1 cellular context compared by ENCODE assay signal in the genomic region with DNA sequence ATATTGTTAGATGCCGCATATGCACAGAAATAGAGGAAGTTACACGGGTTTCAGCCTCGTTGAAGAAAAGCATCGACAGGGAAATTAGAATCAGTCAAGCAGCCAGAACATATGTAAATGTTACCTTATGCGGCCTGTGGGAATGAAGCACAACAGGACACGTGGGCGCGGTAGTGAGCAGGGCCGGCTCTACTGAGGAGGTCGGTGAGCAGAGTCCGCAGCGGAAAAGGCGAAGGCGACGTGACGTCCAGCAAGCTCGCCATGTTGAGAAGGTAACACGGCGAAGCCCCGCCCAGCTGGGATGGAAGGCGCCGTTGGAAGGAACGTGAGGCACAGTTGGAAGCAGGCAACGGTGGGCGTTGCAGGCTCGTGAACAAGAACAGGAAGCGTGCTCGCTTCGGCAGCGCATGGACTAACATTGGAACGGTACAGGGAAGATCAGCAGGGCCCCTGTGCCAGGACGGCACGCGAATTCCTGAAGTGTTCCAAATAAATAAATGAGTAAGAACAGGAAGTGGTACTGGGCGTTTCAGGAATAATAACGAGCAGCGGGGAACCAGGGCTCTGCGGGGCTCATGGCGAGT.
TF ChIP-seq lines count a peak whose summit lies in the region.

No MANE protein-coding gene starts in this region.

TF ChIP-seq in K562, 482 proteins besides CTCF, POLR2A, EP300 and RAD21 (continued from another document and continues in another):
- TF ChIP-seq CLOCK (CRISPR knock-in tag; IDR thresholded peaks at IDR 0.05; ENCODE audit: borderline replicate concordance) (no peak), TARDBP (IDR thresholded peaks at IDR 0.05) (no peak), ASH1L (IDR thresholded peaks at IDR 0.05; ENCODE audit: borderline replicate concordance, low read depth, partially characterized antibody) (peak; percentile 40), BRD9 (IDR thresholded peaks at IDR 0.05; ENCODE audit: low read depth, partially characterized antibody) (peak; percentile 72), FIP1L1 (IDR thresholded peaks at IDR 0.05; ENCODE audit: low read depth, low read length, poor library complexity, severe bottlenecking) (no peak), TAF9B (IDR thresholded peaks at IDR 0.05; ENCODE audit: partially characterized antibody) (peak; percentile 77), HDAC1 (IDR thresholded peaks at IDR 0.05) (peak in 1 of 2 experiments; percentile 33; a peak in 1 of 4 replicates), EP400 (IDR thresholded peaks at IDR 0.05) (peak; percentile 93), KLF6 (CRISPR knock-in tag; IDR thresholded peaks at IDR 0.05; ENCODE audit: borderline replicate concordance) (no peak), ZBTB8A (IDR thresholded peaks at IDR 0.05; ENCODE audit: partially characterized antibody) (no peak), PRMT5 (CRISPR knock-in tag; IDR thresholded peaks at IDR 0.05) (no peak), NR2C1 (IDR thresholded peaks at IDR 0.05) (0 out of 2 replicates have a peak, but pooled peaks have one; percentile 25), NR2C1 (tag; IDR thresholded peaks at IDR 0.05) (peak; percentile 37), GTF2E2 (tag; IDR thresholded peaks at IDR 0.05) (no peak), NUFIP1 (IDR thresholded peaks at IDR 0.05; ENCODE audit: partially characterized antibody) (no peak), ZEB2 (IDR thresholded peaks at IDR 0.05) (no peak), POLR2AphosphoS5 (IDR thresholded peaks at IDR 0.05; ENCODE audit: control insufficient read depth, insufficient read depth, low read depth, low read length) (peak; percentile 66), ZNF551 (CRISPR knock-in tag; IDR thresholded peaks at IDR 0.05) (no peak), CBFA2T2 (conservative IDR thresholded peaks at IDR 0.05) (no peak), TEAD4 (IDR thresholded peaks at IDR 0.05; ENCODE audit: low read length) (peak; percentile 10; the same call in 1 of the 2 replicates), TEAD4 (CRISPR knock-in tag; IDR thresholded peaks at IDR 0.05; ENCODE audit: borderline replicate concordance) (no peak), ZNF140 (CRISPR knock-in tag; IDR thresholded peaks at IDR 0.05) (no peak), ZNF124 (CRISPR knock-in tag; IDR thresholded peaks at IDR 0.05) (no peak), TCF3 (CRISPR knock-in tag; IDR thresholded peaks at IDR 0.05) (no peak), MNT (conservative IDR thresholded peaks at IDR 0.05) (peak; percentile 83 to 86), NCOA2 (IDR thresholded peaks at IDR 0.05; ENCODE audit: partially characterized antibody in 2 of 2) (no peak), RUNX1 (IDR thresholded peaks at IDR 0.05; ENCODE audit: low read depth) (no peak), OTX1 (CRISPR knock-in tag; IDR thresholded peaks at IDR 0.05) (no peak), SRSF1 (IDR thresholded peaks at IDR 0.05; ENCODE audit: low read depth, low read length) (no peak), TAF15 (IDR thresholded peaks at IDR 0.05; ENCODE audit: low read depth, low read length) (no peak), KDM1A (IDR thresholded peaks at IDR 0.05) (no peak), HLTF (IDR thresholded peaks at IDR 0.05) (no peak), TCF7L2 (IDR thresholded peaks at IDR 0.05; ENCODE audit: low read depth, low read length) (no peak), ZNF780A (CRISPR knock-in tag; IDR thresholded peaks at IDR 0.05) (no peak), CREB1 (IDR thresholded peaks at IDR 0.05) (peak; percentile 77), CREB1 (CRISPR knock-in tag; IDR thresholded peaks at IDR 0.05) (peak; percentile 71), TEAD1 (CRISPR knock-in tag; IDR thresholded peaks at IDR 0.05) (peak in 1 of 2 experiments; percentile 62; a peak in 1 of 4 replicates), HMG20B (CRISPR knock-in tag; IDR thresholded peaks at IDR 0.05) (no peak), POLR2B (IDR thresholded peaks at IDR 0.05; ENCODE audit: low read depth, partially characterized antibody) (peak; percentile 87), IFI16 (CRISPR knock-in tag; IDR thresholded peaks at IDR 0.05) (no peak), MEIS2 (IDR thresholded peaks at IDR 0.05; ENCODE audit: partially characterized antibody) (peak; percentile 3), PHF20 (IDR thresholded peaks at IDR 0.05; ENCODE audit: partially characterized antibody) (no peak), NR2F6 (CRISPR knock-in tag; IDR thresholded peaks at IDR 0.05) (no peak), HNRNPL (IDR thresholded peaks at IDR 0.05; ENCODE audit: low read depth, low read length) (no peak), CSDE1 (IDR thresholded peaks at IDR 0.05) (peak in 1 of 2 experiments; percentile 41; a peak in 1 of 4 replicates), ARHGAP35 (IDR thresholded peaks at IDR 0.05; ENCODE audit: partially characterized antibody) (no peak), C11orf30 (IDR thresholded peaks at IDR 0.05; ENCODE audit: low read depth) (no peak), HDAC3 (IDR thresholded peaks at IDR 0.05; ENCODE audit: borderline replicate concordance, partially characterized antibody) (no peak), JUNB (CRISPR knock-in tag; conservative IDR thresholded peaks at IDR 0.05) (no peak)
- TF ChIP-seq, protein P1, sequence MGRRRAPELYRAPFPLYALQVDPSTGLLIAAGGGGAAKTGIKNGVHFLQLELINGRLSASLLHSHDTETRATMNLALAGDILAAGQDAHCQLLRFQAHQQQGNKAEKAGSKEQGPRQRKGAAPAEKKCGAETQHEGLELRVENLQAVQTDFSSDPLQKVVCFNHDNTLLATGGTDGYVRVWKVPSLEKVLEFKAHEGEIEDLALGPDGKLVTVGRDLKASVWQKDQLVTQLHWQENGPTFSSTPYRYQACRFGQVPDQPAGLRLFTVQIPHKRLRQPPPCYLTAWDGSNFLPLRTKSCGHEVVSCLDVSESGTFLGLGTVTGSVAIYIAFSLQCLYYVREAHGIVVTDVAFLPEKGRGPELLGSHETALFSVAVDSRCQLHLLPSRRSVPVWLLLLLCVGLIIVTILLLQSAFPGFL (CRISPR knock-in tag; IDR thresholded peaks at IDR 0.05), result no peak
- TF ChIP-seq, protein P2, sequence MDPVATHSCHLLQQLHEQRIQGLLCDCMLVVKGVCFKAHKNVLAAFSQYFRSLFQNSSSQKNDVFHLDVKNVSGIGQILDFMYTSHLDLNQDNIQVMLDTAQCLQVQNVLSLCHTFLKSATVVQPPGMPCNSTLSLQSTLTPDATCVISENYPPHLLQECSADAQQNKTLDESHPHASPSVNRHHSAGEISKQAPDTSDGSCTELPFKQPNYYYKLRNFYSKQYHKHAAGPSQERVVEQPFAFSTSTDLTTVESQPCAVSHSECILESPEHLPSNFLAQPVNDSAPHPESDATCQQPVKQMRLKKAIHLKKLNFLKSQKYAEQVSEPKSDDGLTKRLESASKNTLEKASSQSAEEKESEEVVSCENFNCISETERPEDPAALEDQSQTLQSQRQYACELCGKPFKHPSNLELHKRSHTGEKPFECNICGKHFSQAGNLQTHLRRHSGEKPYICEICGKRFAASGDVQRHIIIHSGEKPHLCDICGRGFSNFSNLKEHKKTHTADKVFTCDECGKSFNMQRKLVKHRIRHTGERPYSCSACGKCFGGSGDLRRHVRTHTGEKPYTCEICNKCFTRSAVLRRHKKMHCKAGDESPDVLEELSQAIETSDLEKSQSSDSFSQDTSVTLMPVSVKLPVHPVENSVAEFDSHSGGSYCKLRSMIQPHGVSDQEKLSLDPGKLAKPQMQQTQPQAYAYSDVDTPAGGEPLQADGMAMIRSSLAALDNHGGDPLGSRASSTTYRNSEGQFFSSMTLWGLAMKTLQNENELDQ (CRISPR knock-in tag; IDR thresholded peaks at IDR 0.05; ENCODE audit: borderline replicate concordance), result peak; percentile 49; the same call in 1 of the 2 replicates
- TF ChIP-seq, protein P3, sequence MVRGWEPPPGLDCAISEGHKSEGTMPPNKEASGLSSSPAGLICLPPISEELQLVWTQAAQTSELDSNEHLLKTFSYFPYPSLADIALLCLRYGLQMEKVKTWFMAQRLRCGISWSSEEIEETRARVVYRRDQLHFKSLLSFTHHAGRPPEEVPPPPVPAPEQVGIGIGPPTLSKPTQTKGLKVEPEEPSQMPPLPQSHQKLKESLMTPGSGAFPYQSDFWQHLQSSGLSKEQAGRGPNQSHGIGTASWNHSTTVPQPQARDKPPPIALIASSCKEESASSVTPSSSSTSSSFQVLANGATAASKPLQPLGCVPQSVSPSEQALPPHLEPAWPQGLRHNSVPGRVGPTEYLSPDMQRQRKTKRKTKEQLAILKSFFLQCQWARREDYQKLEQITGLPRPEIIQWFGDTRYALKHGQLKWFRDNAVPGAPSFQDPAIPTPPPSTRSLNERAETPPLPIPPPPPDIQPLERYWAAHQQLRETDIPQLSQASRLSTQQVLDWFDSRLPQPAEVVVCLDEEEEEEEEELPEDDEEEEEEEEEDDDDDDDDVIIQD (CRISPR knock-in tag; IDR thresholded peaks at IDR 0.05), result no peak
- TF ChIP-seq, protein P4, sequence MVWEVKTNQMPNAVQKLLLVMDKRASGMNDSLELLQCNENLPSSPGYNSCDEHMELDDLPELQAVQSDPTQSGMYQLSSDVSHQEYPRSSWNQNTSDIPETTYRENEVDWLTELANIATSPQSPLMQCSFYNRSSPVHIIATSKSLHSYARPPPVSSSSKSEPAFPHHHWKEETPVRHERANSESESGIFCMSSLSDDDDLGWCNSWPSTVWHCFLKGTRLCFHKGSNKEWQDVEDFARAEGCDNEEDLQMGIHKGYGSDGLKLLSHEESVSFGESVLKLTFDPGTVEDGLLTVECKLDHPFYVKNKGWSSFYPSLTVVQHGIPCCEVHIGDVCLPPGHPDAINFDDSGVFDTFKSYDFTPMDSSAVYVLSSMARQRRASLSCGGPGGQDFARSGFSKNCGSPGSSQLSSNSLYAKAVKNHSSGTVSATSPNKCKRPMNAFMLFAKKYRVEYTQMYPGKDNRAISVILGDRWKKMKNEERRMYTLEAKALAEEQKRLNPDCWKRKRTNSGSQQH (CRISPR knock-in tag; IDR thresholded peaks at IDR 0.05), result no peak
- TF ChIP-seq, protein P5, sequence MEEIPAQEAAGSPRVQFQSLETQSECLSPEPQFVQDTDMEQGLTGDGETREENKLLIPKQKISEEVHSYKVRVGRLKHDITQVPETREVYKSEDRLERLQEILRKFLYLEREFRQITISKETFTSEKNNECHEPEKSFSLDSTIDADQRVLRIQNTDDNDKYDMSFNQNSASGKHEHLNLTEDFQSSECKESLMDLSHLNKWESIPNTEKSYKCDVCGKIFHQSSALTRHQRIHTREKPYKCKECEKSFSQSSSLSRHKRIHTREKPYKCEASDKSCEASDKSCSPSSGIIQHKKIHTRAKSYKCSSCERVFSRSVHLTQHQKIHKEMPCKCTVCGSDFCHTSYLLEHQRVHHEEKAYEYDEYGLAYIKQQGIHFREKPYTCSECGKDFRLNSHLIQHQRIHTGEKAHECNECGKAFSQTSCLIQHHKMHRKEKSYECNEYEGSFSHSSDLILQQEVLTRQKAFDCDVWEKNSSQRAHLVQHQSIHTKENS (CRISPR knock-in tag; IDR thresholded peaks at IDR 0.05), result no peak
- TF ChIP-seq, protein P6, sequence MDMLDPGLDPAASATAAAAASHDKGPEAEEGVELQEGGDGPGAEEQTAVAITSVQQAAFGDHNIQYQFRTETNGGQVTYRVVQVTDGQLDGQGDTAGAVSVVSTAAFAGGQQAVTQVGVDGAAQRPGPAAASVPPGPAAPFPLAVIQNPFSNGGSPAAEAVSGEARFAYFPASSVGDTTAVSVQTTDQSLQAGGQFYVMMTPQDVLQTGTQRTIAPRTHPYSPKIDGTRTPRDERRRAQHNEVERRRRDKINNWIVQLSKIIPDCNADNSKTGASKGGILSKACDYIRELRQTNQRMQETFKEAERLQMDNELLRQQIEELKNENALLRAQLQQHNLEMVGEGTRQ (CRISPR knock-in tag; IDR thresholded peaks at IDR 0.05), result peak; percentile 82
- TF ChIP-seq, protein P7, sequence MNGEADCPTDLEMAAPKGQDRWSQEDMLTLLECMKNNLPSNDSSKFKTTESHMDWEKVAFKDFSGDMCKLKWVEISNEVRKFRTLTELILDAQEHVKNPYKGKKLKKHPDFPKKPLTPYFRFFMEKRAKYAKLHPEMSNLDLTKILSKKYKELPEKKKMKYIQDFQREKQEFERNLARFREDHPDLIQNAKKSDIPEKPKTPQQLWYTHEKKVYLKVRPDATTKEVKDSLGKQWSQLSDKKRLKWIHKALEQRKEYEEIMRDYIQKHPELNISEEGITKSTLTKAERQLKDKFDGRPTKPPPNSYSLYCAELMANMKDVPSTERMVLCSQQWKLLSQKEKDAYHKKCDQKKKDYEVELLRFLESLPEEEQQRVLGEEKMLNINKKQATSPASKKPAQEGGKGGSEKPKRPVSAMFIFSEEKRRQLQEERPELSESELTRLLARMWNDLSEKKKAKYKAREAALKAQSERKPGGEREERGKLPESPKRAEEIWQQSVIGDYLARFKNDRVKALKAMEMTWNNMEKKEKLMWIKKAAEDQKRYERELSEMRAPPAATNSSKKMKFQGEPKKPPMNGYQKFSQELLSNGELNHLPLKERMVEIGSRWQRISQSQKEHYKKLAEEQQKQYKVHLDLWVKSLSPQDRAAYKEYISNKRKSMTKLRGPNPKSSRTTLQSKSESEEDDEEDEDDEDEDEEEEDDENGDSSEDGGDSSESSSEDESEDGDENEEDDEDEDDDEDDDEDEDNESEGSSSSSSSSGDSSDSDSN (IDR thresholded peaks at IDR 0.05; ENCODE audit: borderline replicate concordance in 1 of 2, low read depth in 2 of 2, low read length in 2 of 2), result 0 out of 4 replicates have a peak, but pooled peaks of 1 of the 2 experiments have one; percentile 51
